Comparison of ENCODE assay signal across 1 cellular context in genomic region chr16:75256059-75256870, GRCh38.
A peak's percentile ranks its signal among the peaks of the same experiment; 100 is the strongest.
TF ChIP-seq lines count a peak whose summit lies in the region.

No MANE protein-coding gene starts in this region.

TF ChIP-seq in H1, 55 proteins besides CTCF, POLR2A, EP300 and RAD21:
- TF ChIP-seq HDAC6 (IDR thresholded peaks at IDR 0.05; ENCODE audit: low read depth, low read length): no peak
- TF ChIP-seq BACH1 (IDR thresholded peaks at IDR 0.05; ENCODE audit: low read length): 0 out of 2 replicates have a peak, but pooled peaks have one; percentile 18
- 0 out of 2 replicates have a peak, but pooled peaks have one; percentile 36 for TF ChIP-seq TAF1 (IDR thresholded peaks at IDR 0.05; ENCODE audit: low read depth, low read length)
- TF ChIP-seq ASH2L (IDR thresholded peaks at IDR 0.05; ENCODE audit: low read length): peak; percentile 12
- TF ChIP-seq E2F6 (IDR thresholded peaks at IDR 0.05): 0 out of 2 replicates have a peak, but pooled peaks have one; percentile 9
- no peak for TF ChIP-seq EZH2 (IDR thresholded peaks at IDR 0.05; ENCODE audit: low read depth, low read length, severe bottlenecking)
- no peak for TF ChIP-seq SP2 (IDR thresholded peaks at IDR 0.05; ENCODE audit: low read length)
